Comparison of ENCODE assay signal across 8 cellular contexts in genomic region chr19:12722566-12723382, GRCh38. TPM values are rescaled to one million over a fixed set of nuclear protein-coding genes. Genes with fewer than 3 reads are reported as not detected.
DNase-seq lines count a peak whose midpoint lies in the region; ATAC-seq and TF ChIP-seq lines count a peak whose summit lies in the region.

No MANE protein-coding gene starts in this region.

- H3K9me3 ChIP-seq in adipocyte (ENCODE audit: control insufficient read depth, low read length) (no peaks in the 10 kb centered on the region), cardiac muscle cell (ENCODE audit: low read depth) (no peaks in the 10 kb centered on the region), parathyroid adenoma (ENCODE audit: control insufficient read depth, low read length) (no peaks in the 10 kb centered on the region), tibial nerve (no peaks in the 10 kb centered on the region)

- peak; percentile 43 to 87 for TF ChIP-seq EP300 in tibial nerve (IDR thresholded peaks at IDR 0.05)

- H3K27me3 ChIP-seq in adipocyte (replicated peaks; ENCODE audit: control insufficient read depth, insufficient read depth, low read length) (no peaks in the 10 kb centered on the region), cardiac muscle cell (no peaks in the 10 kb centered on the region), parathyroid adenoma (ENCODE audit: control insufficient read depth, insufficient read depth, low read length) (no peaks in the 10 kb centered on the region), tibial nerve (no peaks in the 10 kb centered on the region)

- peak; percentile 86 for ATAC-seq in HG02763 (IDR thresholded peaks at IDR 0.05; ENCODE audit: unreplicated experiment)

- H3K4me2 ChIP-seq in parathyroid adenoma (ENCODE audit: low read length): peak overlapping the region; percentile 99

- H3K27ac ChIP-seq in cardiac muscle cell: peak overlapping the region; percentile 99
- H3K27ac ChIP-seq in parathyroid adenoma: peak overlapping the region; percentile 86
- H3K27ac ChIP-seq in tibial nerve: peak overlapping the region; percentile 89 to 97 (median 94)

- H3K79me2 ChIP-seq in parathyroid adenoma: peaks cover 34% of the 10 kb centered on the region

- H3K4me3 ChIP-seq in adipocyte (ENCODE audit: low read length) (peak overlapping the region; percentile 97), cardiac muscle cell (peak overlapping the region; percentile 64), parathyroid adenoma (ENCODE audit: low read depth, low read length) (peak overlapping the region; percentile 90), tibial nerve (peak overlapping the region; percentile 68 to 93 (median 79))

- H3K36me3 ChIP-seq in adipocyte (ENCODE audit: control insufficient read depth, insufficient read depth, low read length, severe bottlenecking): peaks cover 10% of the 10 kb centered on the region
- H3K36me3 ChIP-seq in cardiac muscle cell: peaks cover 5% of the 10 kb centered on the region
- H3K36me3 ChIP-seq in parathyroid adenoma (ENCODE audit: control insufficient read depth, insufficient read depth, low read length): no peaks in the 10 kb centered on the region
- peaks cover 0 to 27% (median 0%) of the 10 kb centered on the region in 3 donors for H3K36me3 ChIP-seq in tibial nerve

- peak overlapping the region; percentile 99 for H3K9ac ChIP-seq in adipocyte (ENCODE audit: low read length)
- peak overlapping the region; percentile 92 for H3K9ac ChIP-seq in parathyroid adenoma

- peak overlapping the region; percentile 99 for H2AFZ ChIP-seq in parathyroid adenoma

- DNase-seq in GM10266 (ENCODE audit: extremely low spot score): peak; percentile 99
- DNase-seq in NCI-H1417 treated with DMSO at 0.1 percent for 48 hours (lab: John Stamatoyannopoulos, UW): peak; percentile 90
- peak; percentile 93 to 96 for DNase-seq in SW 1271 (lab: John Stamatoyannopoulos, UW)
- DNase-seq in adipocyte (ENCODE audit: low read depth): peak; percentile 100
- DNase-seq in cardiac muscle cell (ENCODE audit: low read depth in 1 of 2, low spot score in 1 of 2): peak; percentile 100
- DNase-seq in tibial nerve (ENCODE audit: low spot score in 2 of 2): peak; percentile 94 to 98

- TF ChIP-seq CTCF in GM10266 (IDR thresholded peaks at IDR 0.05; ENCODE audit: control insufficient read depth, insufficient read depth, low read depth, missing control alignments) (no peak), cardiac muscle cell (IDR thresholded peaks at IDR 0.05; ENCODE audit: low read depth, low read length) (no peak), parathyroid adenoma (IDR thresholded peaks at IDR 0.05) (no peak), tibial nerve (IDR thresholded peaks at IDR 0.05) (no peak)

- TF ChIP-seq POLR2A in tibial nerve (IDR thresholded peaks at IDR 0.05): peak in 1 of 2 donors; percentile 49

- WGBS in tibial nerve, 2 donors: 0 to 1% methylated on average over 31 to 32 of the region's 32 CpGs

- H3K4me1 ChIP-seq in adipocyte (ENCODE audit: control insufficient read depth, insufficient read depth, low read length): peaks cover 34% of the 10 kb centered on the region
- H3K4me1 ChIP-seq in cardiac muscle cell (ENCODE audit: low read depth): peaks cover 7% of the 10 kb centered on the region
- H3K4me1 ChIP-seq in parathyroid adenoma: peaks cover 13% of the 10 kb centered on the region
- peaks cover 0 to 55% (median 31%) of the 10 kb centered on the region in 4 donors for H3K4me1 ChIP-seq in tibial nerve

RNA-seq across cellular contexts. Expression of gene TNPO2, which starts 1.0 kb away (rescaled TPM):
- total RNA-seq in cardiac muscle cell (43.4 and 68.6 TPM in 2 replicates), tibial nerve (100 to 1,000 TPM in 1 of 4 donors, 10 to 100 TPM in 3; 56.1 to 120 (median 77.6) TPM)
- polyA plus RNA-seq in cardiac muscle cell: 20.1 and 20.5 TPM in 2 replicates

RNA-seq across cellular contexts. Expression of gene TRIR, which starts 11.7 kb away (rescaled TPM):
- total RNA-seq in cardiac muscle cell: 307 and 371 TPM in 2 replicates
- polyA plus RNA-seq in cardiac muscle cell: 175 and 218 TPM in 2 replicates
- 100 to 1,000 TPM; 328 to 649 (median 501) TPM for total RNA-seq in tibial nerve

RNA-seq across cellular contexts. Expression of gene GET3, which starts 14.5 kb away (rescaled TPM):
- total RNA-seq in cardiac muscle cell (44.8 and 73.6 TPM in 2 replicates), tibial nerve (10 to 100 TPM; 22.6 to 40.4 (median 36.3) TPM)
- 88.3 and 103 TPM in 2 replicates for polyA plus RNA-seq in cardiac muscle cell

RNA-seq across cellular contexts. Expression of gene FBXW9, which starts 26.3 kb away (rescaled TPM):
- total RNA-seq in cardiac muscle cell (17.2 and 32.7 TPM in 2 replicates), tibial nerve (1 to 10 TPM; 1.2 to 7.5 (median 5.7) TPM)
- 25.6 and 29.6 TPM in 2 replicates for polyA plus RNA-seq in cardiac muscle cell

RNA-seq across cellular contexts. Expression of gene BEST2, which starts 28.8 kb away (rescaled TPM):
- total RNA-seq in cardiac muscle cell (not detected in 2 replicates), tibial nerve (under 1 TPM in 1 of 4 donors, not detected in 3; 0.21 TPM)
- not detected in 2 replicates for polyA plus RNA-seq in cardiac muscle cell

Comparison
In these comparisons a context has a peak if more than half of its experiments do, and no peak if none do; other contexts are left out.
1. Peak in every context shown above with its lines: DNase-seq, ATAC-seq, H3K4me3 ChIP-seq and H3K27ac ChIP-seq.